26 cellular contexts compared by ENCODE assay signal in the genomic region with DNA sequence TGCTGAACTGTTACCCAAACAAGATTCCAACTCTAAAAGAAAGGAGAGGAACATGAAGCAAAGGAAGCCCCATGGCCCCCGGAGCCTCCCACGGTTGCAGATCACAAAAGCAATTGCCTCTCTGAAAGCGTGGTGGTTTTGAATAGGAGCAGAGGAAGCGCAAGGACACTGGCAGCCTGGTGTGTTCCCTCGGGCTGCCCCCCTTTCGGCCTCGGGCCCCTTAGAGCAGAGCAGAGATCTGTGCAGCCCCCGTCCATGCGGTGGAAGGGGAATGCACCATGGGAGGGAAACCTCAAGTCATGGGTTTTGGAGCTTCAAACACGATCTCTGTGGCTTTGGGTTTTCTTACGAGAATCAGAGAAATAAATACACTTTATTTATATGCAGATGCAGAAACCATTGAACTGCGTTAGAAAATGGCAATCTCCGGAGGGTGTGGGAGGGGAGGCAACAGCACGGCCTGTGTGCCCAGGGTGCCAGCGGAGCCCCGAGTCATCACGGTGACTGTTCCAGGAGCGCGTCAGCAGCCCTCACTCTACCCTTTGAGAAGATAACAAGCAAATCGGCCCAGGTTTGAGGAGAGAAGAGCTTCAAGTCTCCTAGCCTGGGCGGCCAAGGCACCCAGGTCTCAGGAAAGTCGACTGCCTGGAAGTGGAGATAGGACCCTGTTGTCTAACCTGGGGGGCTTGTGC. TPM values are rescaled to one million over a fixed set of nuclear protein-coding genes. Genes with fewer than 3 reads are reported as not detected.
"Had no signal": no experiment of that assay in that cellular context is flagged by ENCODE, and none has a peak within 500 bp of the region (broad histone marks: within the 10 kb centered on the region; RNA-seq: fewer than 3 reads in every experiment).

No MANE protein-coding gene starts in this region.

- H3K4me1 Mint-ChIP-seq: activated CD4-positive, alpha-beta T cell treated with anti-CD3 and anti-CD28 coated beads, Interleukin-2, amount 10 ng/mL, durations not matched to agents 24 days and 14 days; activated naive CD8-positive, alpha-beta T cell treated with anti-CD3 and anti-CD28 coated beads, Interleukin-2, amount 10 ng/mL, durations not matched to agents 7 days and 5 days; activated T-helper 17 cell treated with anti-CD3 and anti-CD28 coated beads, Interleukin-2, amount 50 U/mL, for 72 hours; central memory CD8-positive, alpha-beta T cell had no signal

- H3K36me3 ChIP-seq: brain microvascular endothelial cell, gastroesophageal sphincter, heart left ventricle, prostate gland, vagina had no signal

- H3K27ac Mint-ChIP-seq: activated CD4-positive, alpha-beta T cell treated with anti-CD3 and anti-CD28 coated beads, Interleukin-2, amount 10 ng/mL, durations not matched to agents 24 days and 14 days; activated CD8-positive, alpha-beta T cell treated with anti-CD3 and anti-CD28 coated beads for 36 hours; activated naive CD8-positive, alpha-beta T cell treated with anti-CD3 and anti-CD28 coated beads, Interleukin-2, amount 10 ng/mL, durations not matched to agents 7 days and 5 days; activated T-helper 17 cell treated with anti-CD3 and anti-CD28 coated beads, Interleukin-2, amount 50 U/mL, for 72 hours; mesothelial cell of epicardium; natural killer cell treated with Interleukin-12 subunit alpha and Interleukin-12 subunit beta and Interleukin-15 and Interleukin-18, amount 100 ng/mL, for 72 hours; stimulated activated naive CD8-positive, alpha-beta T cell treated with anti-CD3 and anti-CD28 coated beads, Interleukin-15, amount 100 ng/mL, for 72 hours; T-helper 2 cell treated with Interferon-gamma antibody and Interleukin-4, amounts not matched to agents 5 μg/mL and 100 μg/mL, for 36 hours had no signal

- H3K4me1 ChIP-seq: heart left ventricle, prostate gland, vagina had no signal

- H3K36me3 Mint-ChIP-seq: activated naive CD8-positive, alpha-beta T cell treated with anti-CD3 and anti-CD28 coated beads, Interleukin-2, amount 10 ng/mL, durations not matched to agents 7 days and 5 days; mesothelial cell of epicardium; natural killer cell treated with Interleukin-12 subunit alpha and Interleukin-12 subunit beta and Interleukin-15 and Interleukin-18, amount 100 ng/mL, for 72 hours had no signal

- H3K27me3 ChIP-seq: brain microvascular endothelial cell, gastroesophageal sphincter, vagina had no signal

- ATAC-seq: activated CD8-positive, alpha-beta T cell treated with anti-CD3 and anti-CD28 coated beads for 36 hours; activated T-helper 17 cell treated with anti-CD3 and anti-CD28 coated beads, Interleukin-2, amount 50 U/mL, for 72 hours; gastroesophageal sphincter; heart left ventricle; left lobe of liver; natural killer cell treated with Interleukin-12 subunit alpha and Interleukin-12 subunit beta and Interleukin-15 and Interleukin-18, amount 100 ng/mL, for 72 hours; right cardiac atrium; stimulated activated naive CD8-positive, alpha-beta T cell treated with anti-CD3 and anti-CD28 coated beads, Interleukin-15, amount 100 ng/mL, for 72 hours had no signal

- DNase-seq: activated CD4-positive, alpha-beta T cell treated with anti-CD3 and anti-CD28 coated beads, Interleukin-2, amount 10 ng/mL, durations not matched to agents 24 days and 14 days; activated CD4-positive, CD25-positive, alpha-beta regulatory T cell; activated CD8-positive, alpha-beta T cell treated with anti-CD3 and anti-CD28 coated beads for 36 hours; activated naive CD4-positive, alpha-beta T cell treated with Interleukin-2 at 50 U/mL for 16 hours; activated naive CD8-positive, alpha-beta T cell treated with anti-CD3 and anti-CD28 coated beads, Interleukin-2, amount 10 ng/mL, durations not matched to agents 7 days and 5 days; activated T-cell treated with anti-CD3 and anti-CD28 coated beads, Interleukin-2, amount 50 U/mL, for 1 hour; brain microvascular endothelial cell; erythroblast; right cardiac atrium; stimulated activated CD4-positive, alpha-beta T cell treated with anti-CD3 and anti-CD28 coated beads, Interleukin-15, amount 100 ng/mL, for 24 hours; stimulated activated CD4-positive, alpha-beta T cell treated with anti-CD3 and anti-CD28 coated beads, Interleukin-2, amount 100 ng/mL, for 48 hours; stimulated activated naive CD8-positive, alpha-beta T cell treated with anti-CD3 and anti-CD28 coated beads, Interleukin-15, amount 100 ng/mL, for 72 hours; trophoblast cell had no signal

- H3K4me3 Mint-ChIP-seq: activated CD4-positive, alpha-beta T cell treated with anti-CD3 and anti-CD28 coated beads, Interleukin-2, amount 10 ng/mL, durations not matched to agents 24 days and 14 days; activated CD8-positive, alpha-beta T cell treated with anti-CD3 and anti-CD28 coated beads for 36 hours; activated naive CD8-positive, alpha-beta T cell treated with anti-CD3 and anti-CD28 coated beads, Interleukin-2, amount 10 ng/mL, durations not matched to agents 7 days and 5 days; activated T-helper 17 cell treated with anti-CD3 and anti-CD28 coated beads, Interleukin-2, amount 50 U/mL, for 72 hours; central memory CD8-positive, alpha-beta T cell; mesothelial cell of epicardium; natural killer cell treated with Interleukin-12 subunit alpha and Interleukin-12 subunit beta and Interleukin-15 and Interleukin-18, amount 100 ng/mL, for 72 hours; stimulated activated naive CD8-positive, alpha-beta T cell treated with anti-CD3 and anti-CD28 coated beads, Interleukin-15, amount 100 ng/mL, for 72 hours; T-helper 2 cell treated with Interferon-gamma antibody and Interleukin-4, amounts not matched to agents 5 μg/mL and 100 μg/mL, for 36 hours had no signal

- H3K4me3 ChIP-seq: coronary artery, gastroesophageal sphincter, heart left ventricle, lung, prostate gland, skin epidermis, vagina had no signal

- H3K27ac ChIP-seq: brain microvascular endothelial cell, coronary artery, gastroesophageal sphincter, heart left ventricle, prostate gland, skin epidermis, vagina had no signal

- H3K9me3 ChIP-seq: gastroesophageal sphincter, prostate gland, vagina had no signal

- H3K9me3 Mint-ChIP-seq: activated CD4-positive, alpha-beta T cell treated with anti-CD3 and anti-CD28 coated beads, Interleukin-2, amount 10 ng/mL, durations not matched to agents 24 days and 14 days; activated CD8-positive, alpha-beta T cell treated with anti-CD3 and anti-CD28 coated beads for 36 hours; activated naive CD8-positive, alpha-beta T cell treated with anti-CD3 and anti-CD28 coated beads, Interleukin-2, amount 10 ng/mL, durations not matched to agents 7 days and 5 days; activated T-helper 17 cell treated with anti-CD3 and anti-CD28 coated beads, Interleukin-2, amount 50 U/mL, for 72 hours; central memory CD8-positive, alpha-beta T cell; mesothelial cell of epicardium; natural killer cell treated with Interleukin-12 subunit alpha and Interleukin-12 subunit beta and Interleukin-15 and Interleukin-18, amount 100 ng/mL, for 72 hours; stimulated activated naive CD8-positive, alpha-beta T cell treated with anti-CD3 and anti-CD28 coated beads, Interleukin-15, amount 100 ng/mL, for 72 hours; T-helper 2 cell treated with Interferon-gamma antibody and Interleukin-4, amounts not matched to agents 5 μg/mL and 100 μg/mL, for 36 hours had no signal

RNA-seq across cellular contexts. Expression of a gene that starts 20.5 kb away (rescaled TPM):
- total RNA-seq: activated CD4-positive, alpha-beta T cell treated with anti-CD3 and anti-CD28 coated beads, Interleukin-2, amount 10 ng/mL, durations not matched to agents 24 days and 14 days; activated CD8-positive, alpha-beta T cell treated with anti-CD3 and anti-CD28 coated beads for 36 hours; activated naive CD8-positive, alpha-beta T cell treated with anti-CD3 and anti-CD28 coated beads, Interleukin-2, amount 10 ng/mL, durations not matched to agents 7 days and 5 days; activated T-helper 17 cell treated with anti-CD3 and anti-CD28 coated beads, Interleukin-2, amount 50 U/mL, for 72 hours; left lobe of liver; natural killer cell treated with Interleukin-12 subunit alpha and Interleukin-12 subunit beta and Interleukin-15 and Interleukin-18, amount 100 ng/mL, for 72 hours had no signal
